1 cellular context compared by ENCODE assay signal in the genomic region with DNA sequence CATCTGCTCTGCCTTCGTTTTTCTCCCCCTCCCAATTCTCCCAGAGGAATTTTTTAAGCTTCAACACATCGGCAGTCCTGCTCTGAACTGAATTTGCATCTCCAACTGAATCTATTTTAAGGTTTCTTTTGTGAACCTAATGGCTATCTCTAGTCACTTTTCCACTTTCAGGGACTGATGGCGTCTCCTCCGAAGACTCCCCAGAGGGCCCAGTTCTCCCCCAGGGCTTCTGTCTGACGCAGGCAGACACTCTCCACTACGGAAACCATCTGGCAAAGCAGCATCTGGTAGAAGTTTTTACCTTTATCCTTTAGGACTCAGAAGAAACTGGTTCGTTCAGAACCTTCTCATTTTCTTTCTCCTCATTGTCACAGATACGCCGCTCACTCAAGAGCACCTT.
TF ChIP-seq lines count a peak whose summit lies in the region.

No MANE protein-coding gene starts in this region.

TF ChIP-seq in WTC11, 78 proteins besides CTCF, POLR2A, EP300 and RAD21 (continued from another document):
- TF ChIP-seq ATF6 (CRISPR knock-in tag; IDR thresholded peaks at IDR 0.05) (no peak), ZNF232 (CRISPR knock-in tag; IDR thresholded peaks at IDR 0.05) (no peak), HMGA2 (CRISPR knock-in tag; IDR thresholded peaks at IDR 0.05) (no peak)
